8 cellular contexts compared by ENCODE assay signal in genomic region chr22:31488346-31488883, GRCh38. TPM values are rescaled to one million over a fixed set of nuclear protein-coding genes. Genes with fewer than 3 reads are reported as not detected.
DNase-seq lines count a peak whose midpoint lies in the region; ATAC-seq, FAIRE-seq and TF ChIP-seq lines count a peak whose summit lies in the region.

No MANE protein-coding gene starts in this region.

- no peaks in the 10 kb centered on the region for H3K9me3 Mint-ChIP-seq in mesothelial cell of epicardium

- H3K36me3 Mint-ChIP-seq in mesothelial cell of epicardium, result peaks cover 17% of the 10 kb centered on the region

- H3K27ac ChIP-seq in A673 (ENCODE audit: low read depth, low read length, poor library complexity, severe bottlenecking), result peak overlapping the region; percentile 98
- H3K27ac ChIP-seq in HCT116 (ENCODE audit: low read depth, low read length), result peak overlapping the region; percentile 88
- H3K27ac ChIP-seq in GM12878 (ENCODE audit: control insufficient read depth, insufficient read depth), result peak overlapping the region; percentile 99

- POLR2A ChIA-PET in A673 (lab: Charles Lee; ENCODE audit: low non-redundant PET) (no interaction called here), HCT116 (lab: Charles Lee) (no interaction called here), GM12878 (lab: Charles Lee) (interaction anchor here (0.5 to 8.9 kb wide), 7 partner anchors 11 to 149 kb away, joined by 3 to 82 read pairs (median 4); partner anchors contain the start of gene PATZ1)

- WGBS in GM12878 (ENCODE audit: insufficient coverage, insufficient replicate concordance, low lambda C conversion rate, missing lambda C conversion rate), result 25% methylated on average over 6 of the region's 6 CpGs

- H3K79me2 ChIP-seq in HCT116 (ENCODE audit: insufficient read depth, low read length) (peaks cover 49% of the 10 kb centered on the region), GM12878 (ENCODE audit: control insufficient read depth, insufficient read depth, low read length) (peaks cover 65% of the 10 kb centered on the region)

- in situ Hi-C loops in GM12878 (cut with MboI), result no loop called here

- H4K20me1 ChIP-seq in HCT116 (ENCODE audit: insufficient read depth) (no peaks in the 10 kb centered on the region), GM12878 (ENCODE audit: control insufficient read depth, insufficient read depth) (no peaks in the 10 kb centered on the region)

- H3K9me2 ChIP-seq in HCT116 (ENCODE audit: insufficient read depth), result no peaks in the 10 kb centered on the region

- H2AFZ ChIP-seq in HCT116 (ENCODE audit: low read depth, low read length, poor library complexity, severe bottlenecking) (no peak overlapping the region), GM12878 (ENCODE audit: control insufficient read depth, low read depth, low read length) (no peak overlapping the region)

- H3K9me3 ChIP-seq in A673 (ENCODE audit: low read depth, low read length, poor library complexity, severe bottlenecking) (no peaks in the 10 kb centered on the region), HCT116 (ENCODE audit: control insufficient read depth in 1 of 2, insufficient read depth in 1 of 2, low read depth in 1 of 2, low read length in 2 of 2) (no peaks in the 10 kb centered on the region), GM12878 (replicated peaks; ENCODE audit: control insufficient read depth, insufficient read depth, low read length) (no peaks in the 10 kb centered on the region)

- no peak for TF ChIP-seq EP300 in GM12878 (IDR thresholded peaks at IDR 0.05; ENCODE audit: borderline replicate concordance in 1 of 2, control insufficient read depth in 1 of 2, low read depth in 2 of 2, low read length in 2 of 2)

- CTCF ChIA-PET in A673 (lab: Charles Lee), result no interaction called here
- CTCF ChIA-PET in HCT116 (lab: Charles Lee), result no interaction called here
- CTCF ChIA-PET in GM12878 (lab: Yijun Ruan, JAX), result interaction anchor here (0.9 to 2.7 kb wide), 9 partner anchors 11 to 142 kb away, joined by 3 to 12 read pairs (median 4); no protein-coding TSS in a partner anchor

- SMC1A ChIA-PET in GM12878 (lab: Charles Lee; ENCODE audit: uncharacterized antibody, unreplicated experiment), result interaction anchor here (0.6 to 2.6 kb wide), 14 partner anchors 9 to 304 kb away, joined by 3 to 14 read pairs (median 4); no protein-coding TSS in a partner anchor

- H3K4me1 Mint-ChIP-seq in mesothelial cell of epicardium, result peaks cover 20% of the 10 kb centered on the region

- no peak for ATAC-seq in HCT116
- peak; percentile 28 for ATAC-seq in GM12878
- ATAC-seq in GM19328 (IDR thresholded peaks at IDR 0.05; ENCODE audit: unreplicated experiment), result no peak

- peak overlapping the region; percentile 73 for H3K4me3 ChIP-seq in A673 (ENCODE audit: low read depth, low read length, poor library complexity, severe bottlenecking)
- peak overlapping the region; percentile 66 to 88 for H3K4me3 ChIP-seq in HCT116 (replicated peaks in 1 of 2; ENCODE audit: low read depth in 1 of 2, low read length in 2 of 2)
- peak overlapping the region; percentile 88 for H3K4me3 ChIP-seq in GM12878

- H3K27me3 Mint-ChIP-seq in mesothelial cell of epicardium (ENCODE audit: low read depth), result no peaks in the 10 kb centered on the region

- no peaks in the 10 kb centered on the region for H3K27me3 ChIP-seq in A673 (replicated peaks; ENCODE audit: insufficient read depth, low read depth, low read length, poor library complexity)
- H3K27me3 ChIP-seq in HCT116 (ENCODE audit: insufficient read depth, low read length), result no peaks in the 10 kb centered on the region
- H3K27me3 ChIP-seq in GM12878 (replicated peaks in 1 of 2; ENCODE audit: control insufficient read depth in 2 of 2, insufficient read depth in 2 of 2, low read length in 1 of 2), result no peaks in the 10 kb centered on the region

- TF ChIP-seq RAD21 in HCT116 (IDR thresholded peaks at IDR 0.05; ENCODE audit: low read depth) (no peak), GM12878 (IDR thresholded peaks at IDR 0.05; ENCODE audit: insufficient read depth, low read depth, low read length) (no peak)

- H3K4me2 ChIP-seq in HCT116 (ENCODE audit: low read length), result peak overlapping the region; percentile 88
- H3K4me2 ChIP-seq in GM12878 (ENCODE audit: control insufficient read depth, insufficient read depth), result peak overlapping the region; percentile 44

- H3K36me3 ChIP-seq in A673 (ENCODE audit: insufficient read depth, low read length, poor library complexity, severe bottlenecking) (peaks cover 39% of the 10 kb centered on the region), HCT116 (ENCODE audit: control insufficient read depth in 1 of 2, insufficient read depth in 2 of 2, low read length in 2 of 2) (peaks cover 9 to 14% of the 10 kb centered on the region in 2 experiments; a peak in 3 of 4 replicates), GM12878 (ENCODE audit: control insufficient read depth in 2 of 2, insufficient read depth in 2 of 2, low read length in 1 of 2) (peaks cover 0 to 18% of the 10 kb centered on the region in 2 experiments; a peak in 3 of 4 replicates)

- H3K4me3 Mint-ChIP-seq in mesothelial cell of epicardium, result peak overlapping the region; percentile 74

- DNase-seq in A673 (ENCODE audit: low spot score) (no peak), HCT116 (ENCODE audit: low read depth, low spot score) (no peak), GM12878 (ENCODE audit: low read depth, low spot score) (no peak), mesothelial cell of epicardium (ENCODE audit: low spot score in 2 of 2, unreplicated experiment in 2 of 2) (no peak), NCI-H1694 (lab: John Stamatoyannopoulos, UW) (no peak), nucleus accumbens (lab: John Stamatoyannopoulos, UW) (no peak)
- no peak for DNase-seq in stimulated activated CD4-positive, alpha-beta T cell treated with anti-CD3 and anti-CD28 coated beads, Interleukin-4, amount 100 ng/mL, for 4 hours

- TF ChIP-seq POLR2A in HCT116 (IDR thresholded peaks at IDR 0.05; ENCODE audit: borderline replicate concordance, extremely low read depth, insufficient read depth, insufficient read length) (no peak), GM12878 (IDR thresholded peaks at IDR 0.05; ENCODE audit: low read depth, low read length) (no peak)

- FAIRE-seq in GM12878 (lab: Jason Lieb, UNC), result no peak

- H3K27ac Mint-ChIP-seq in mesothelial cell of epicardium, result peak overlapping the region; percentile 86

- RAD21 ChIA-PET in HCT116 (lab: Charles Lee; ENCODE audit: low non-redundant PET in 1 of 2, low total read pairs in 2 of 2, uncharacterized antibody in 2 of 2, unreplicated experiment in 2 of 2), result no interaction called here
- RAD21 ChIA-PET in GM12878 (lab: Charles Lee; ENCODE audit: unreplicated experiment), result interaction anchor here (0.7 to 1.6 kb wide), 7 partner anchors 11 to 143 kb away, joined by 3 to 10 read pairs (median 3); no protein-coding TSS in a partner anchor

- intact Hi-C loops in A673 (cut with micrococcal nuclease; ENCODE audit: unreplicated experiment), result no loop called here
- intact Hi-C loops in HCT116 (cut with micrococcal nuclease), result loop anchor here (5.0 kb wide), 1 partner anchor 144 kb away; no protein-coding TSS in a partner anchor
- intact Hi-C loops in GM12878 (cut with micrococcal nuclease; ENCODE audit: unreplicated experiment), result no loop called here

- no peak for TF ChIP-seq CTCF in A673 (conservative IDR thresholded peaks at IDR 0.05; ENCODE audit: low read depth, low read length)
- TF ChIP-seq CTCF in HCT116 (IDR thresholded peaks at IDR 0.05 in 2 of 3, conservative IDR thresholded peaks at IDR 0.05 in 1 of 3; ENCODE audit: borderline replicate concordance in 1 of 3, insufficient read depth in 1 of 3, low read depth in 2 of 3, low read length in 2 of 3), result no peak
- TF ChIP-seq CTCF in GM12878 (IDR thresholded peaks at IDR 0.05 in 2 of 3, conservative IDR thresholded peaks at IDR 0.05 in 1 of 3; ENCODE audit: control insufficient read depth in 2 of 3, extremely low read depth in 1 of 3, insufficient read depth in 1 of 3, low read depth in 3 of 3, low read length in 3 of 3), result no peak
- no peak for TF ChIP-seq CTCF in mesothelial cell of epicardium (IDR thresholded peaks at IDR 0.05; ENCODE audit: unreplicated experiment)

- BruUV-seq in A673 (replicated peaks; lab: Mats Ljungman, UMichigan) (no TSS peak), HCT116 (replicated peaks; lab: Mats Ljungman, UMichigan) (TSS peak; percentile 42), GM12878 (replicated peaks; lab: Mats Ljungman, UMichigan) (TSS peak; percentile 56)

- peaks cover 10% of the 10 kb centered on the region for H3K4me1 ChIP-seq in A673 (ENCODE audit: insufficient read depth, low read length, poor library complexity, severe bottlenecking)
- peaks cover 17 to 18% of the 10 kb centered on the region in 2 experiments for H3K4me1 ChIP-seq in HCT116 (ENCODE audit: control insufficient read depth in 1 of 2, insufficient read depth in 2 of 2, low read length in 2 of 2)
- H3K4me1 ChIP-seq in GM12878 (ENCODE audit: control insufficient read depth, insufficient read depth, low read length), result peaks cover 24% of the 10 kb centered on the region

- H3K9ac ChIP-seq in HCT116 (ENCODE audit: low read length), result peak overlapping the region; percentile 80
- H3K9ac ChIP-seq in GM12878 (ENCODE audit: control insufficient read depth, insufficient read depth, low read length), result peak overlapping the region; percentile 98

RNA-seq across cellular contexts. Expression of gene EIF4ENIF1, which starts 1.2 kb away (rescaled TPM):
- total RNA-seq in A673 (2021) (47.7 and 55.5 TPM in 2 replicates), HCT116 (2021; ENCODE audit: unreplicated experiment) (24.2 TPM), GM12878 (2014; rRNA removed) (16.6 and 22.1 TPM in 2 replicates), GM12878 (2014; rRNA removed; fragmentation: Illumina TruSeq; extraction: Trizol) (23.2 and 24.9 TPM in 2 replicates), GM12878 (2021) (36.5 and 37.7 TPM in 2 replicates), mesothelial cell of epicardium (41.0 to 44.4 TPM (median 44.1 TPM) in 3 replicates)
- polyA plus RNA-seq in HCT116 (2012), result 16.1 and 16.3 TPM in 2 replicates
- total RNA-seq in GM12878 (2013; cell fraction: nucleolus; rRNA removed), result 48.6 and 60.5 TPM in 2 replicates
- 13.3 TPM for polyA plus RNA-seq in GM12878 (2011; ENCODE audit: low read depth)
- polyA plus RNA-seq in GM12878 (2011; rRNA removed) (32.7 and 39.6 TPM in 2 replicates), GM12878 (2014; fragmentation: Illumina TruSeq; extraction: Trizol) (43.7 and 77.9 TPM in 2 replicates), GM12878 (2014; fragmentation: Nextera tagmentation; extraction: Ambion mirVana) (1 to 10 TPM; 4.4 to 7.4 TPM), GM12878 (2014; rRNA removed) (21.8 and 30.6 TPM in 2 replicates), GM12878 (2016; fragmentation: Nextera tagmentation; extraction: Ambion mirVana) (10 to 100 TPM; 19.3 to 25.6 TPM)
- polyA plus RNA-seq in GM12878 (2011; cell fraction: cytosol; rRNA removed), result 28.7 and 56.7 TPM in 2 replicates
- 57.7 and 75.9 TPM in 2 replicates for polyA plus RNA-seq in GM12878 (2011; cell fraction: nucleus; rRNA removed)
- 22.8 and 23.5 TPM in 2 replicates for polyA plus RNA-seq in GM12878 (2012)
- polyA minus RNA-seq in GM12878 (2011; rRNA and poly(A)+ RNA removed), result 48.3 and 57.3 TPM in 2 replicates
- polyA minus RNA-seq in GM12878 (2011; cell fraction: cytosol; rRNA and poly(A)+ RNA removed), result 16.5 and 17.2 TPM in 2 replicates
- 24.3 and 43.1 TPM in 2 replicates for polyA minus RNA-seq in GM12878 (2011; cell fraction: nucleus; rRNA and poly(A)+ RNA removed)

RNA-seq across cellular contexts. Expression of gene SFI1, which starts 7.9 kb away (rescaled TPM):
- 61.1 and 61.6 TPM in 2 replicates for total RNA-seq in A673 (2021)
- 53.1 TPM for total RNA-seq in HCT116 (2021; ENCODE audit: unreplicated experiment)
- polyA plus RNA-seq in HCT116 (2012), result 28.9 and 29.9 TPM in 2 replicates
- 390 and 402 TPM in 2 replicates for total RNA-seq in GM12878 (2013; cell fraction: nucleolus; rRNA removed)
- total RNA-seq in GM12878 (2014; rRNA removed), result 39.5 and 42.4 TPM in 2 replicates
- 20.9 and 22.3 TPM in 2 replicates for total RNA-seq in GM12878 (2014; rRNA removed; fragmentation: Illumina TruSeq; extraction: Trizol)
- total RNA-seq in GM12878 (2021), result 44.7 and 70.1 TPM in 2 replicates
- 36.0 TPM for polyA plus RNA-seq in GM12878 (2011; ENCODE audit: low read depth)
- 50.4 and 53.7 TPM in 2 replicates for polyA plus RNA-seq in GM12878 (2011; rRNA removed)
- 40.4 and 45.7 TPM in 2 replicates for polyA plus RNA-seq in GM12878 (2011; cell fraction: cytosol; rRNA removed)
- polyA plus RNA-seq in GM12878 (2011; cell fraction: nucleus; rRNA removed), result 300 and 325 TPM in 2 replicates
- 74.6 and 75.2 TPM in 2 replicates for polyA plus RNA-seq in GM12878 (2012)
- 12.9 and 23.9 TPM in 2 replicates for polyA plus RNA-seq in GM12878 (2014; fragmentation: Illumina TruSeq; extraction: Trizol)
- polyA plus RNA-seq in GM12878 (2014; fragmentation: Nextera tagmentation; extraction: Ambion mirVana), result 1 to 10 TPM; 6.3 to 6.6 TPM
- polyA plus RNA-seq in GM12878 (2014; rRNA removed), result 54.1 and 66.3 TPM in 2 replicates
- polyA plus RNA-seq in GM12878 (2016; fragmentation: Nextera tagmentation; extraction: Ambion mirVana), result 10 to 100 TPM; 30.4 to 30.5 TPM
- polyA minus RNA-seq in GM12878 (2011; rRNA and poly(A)+ RNA removed), result 77.6 and 90.2 TPM in 2 replicates
- 16.8 and 20.7 TPM in 2 replicates for polyA minus RNA-seq in GM12878 (2011; cell fraction: cytosol; rRNA and poly(A)+ RNA removed)
- polyA minus RNA-seq in GM12878 (2011; cell fraction: nucleus; rRNA and poly(A)+ RNA removed), result 85.6 and 115 TPM in 2 replicates
- total RNA-seq in mesothelial cell of epicardium, result 38.7 to 46.1 TPM (median 45.7 TPM) in 3 replicates
